Comparison of ENCODE assay signal across 16 cellular contexts in the genomic region with DNA sequence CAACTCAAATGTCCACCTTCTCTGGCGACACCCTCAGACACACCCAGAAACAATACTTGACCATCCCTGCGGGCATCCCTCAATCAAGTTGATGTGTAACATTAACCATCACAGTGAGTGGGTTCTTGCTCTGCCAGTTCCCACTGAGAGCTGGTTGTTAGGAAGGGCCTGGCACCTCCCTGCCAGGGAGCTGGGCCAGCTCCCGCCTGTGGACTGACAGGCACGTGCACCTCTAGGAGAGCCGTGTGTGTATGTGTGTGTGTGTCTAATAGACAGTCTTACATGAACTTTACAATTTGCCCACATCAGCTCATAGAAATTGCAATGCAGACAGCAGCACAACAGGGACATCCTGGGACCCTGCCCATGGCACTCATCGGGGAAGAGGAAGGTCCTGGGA.
"Had no signal": no experiment of that assay in that cellular context is flagged by ENCODE, and none has a peak within 500 bp of the region (broad histone marks: within the 10 kb centered on the region; RNA-seq: fewer than 3 reads in every experiment).

No MANE protein-coding gene starts in this region.

- DNase-seq: dorsolateral prefrontal cortex; effector CD4-positive, alpha-beta T cell; natural killer cell; stimulated activated CD4-positive, alpha-beta T cell treated with anti-CD3 and anti-CD28 coated beads, Interleukin-12 subunit alpha, Interleukin-12 subunit beta, amount 100 ng/mL, for 4 hours; stimulated activated CD4-positive, alpha-beta T cell treated with anti-CD3 and anti-CD28 coated beads, Interleukin-1b, Interleukin-23, amount 100 ng/mL, for 48 hours; stimulated activated CD4-positive, alpha-beta T cell treated with anti-CD3 and anti-CD28 coated beads, Interleukin-4, amount 100 ng/mL, for 1 hour; stimulated activated CD8-positive, alpha-beta memory T cell treated with anti-CD3 and anti-CD28 coated beads, Interleukin-4, amount 100 ng/mL, for 48 hours; stimulated activated naive CD4-positive, alpha-beta T cell; stimulated activated naive CD8-positive, alpha-beta T cell treated with anti-CD3 and anti-CD28 coated beads, Interleukin-15, amount 100 ng/mL, for 72 hours; trophoblast cell had no signal

- H3K9me3 ChIP-seq: neutrophil, suprapubic skin had no signal

- H3K36me3 ChIP-seq: neutrophil, suprapubic skin had no signal

- H3K4me1 ChIP-seq: parathyroid adenoma had no signal

- H3K4me3 ChIP-seq: dorsolateral prefrontal cortex, lung, smooth muscle cell, suprapubic skin had no signal

- H3K27me3 ChIP-seq: dorsolateral prefrontal cortex, neutrophil, suprapubic skin had no signal

- ATAC-seq: natural killer cell; sciatic nerve; stimulated activated naive CD8-positive, alpha-beta T cell treated with anti-CD3 and anti-CD28 coated beads, Interleukin-15, amount 100 ng/mL, for 72 hours had no signal

- H3K27ac ChIP-seq: dorsolateral prefrontal cortex, neutrophil, parathyroid adenoma, suprapubic skin had no signal
